2 cellular contexts compared by ENCODE assay signal in genomic region chr15:70906842-70907241, GRCh38.
TF ChIP-seq lines count a peak whose summit lies in the region.

No MANE protein-coding gene starts in this region.

TF ChIP-seq in A549, 52 proteins besides CTCF, POLR2A, EP300 and RAD21:
- no peak for TF ChIP-seq HOXB5 (CRISPR knock-in tag; IDR thresholded peaks at IDR 0.05)
- no peak for TF ChIP-seq RNF2 (IDR thresholded peaks at IDR 0.05; ENCODE audit: borderline replicate concordance, low read depth)
- no peak for TF ChIP-seq ATOH8 (CRISPR knock-in tag; IDR thresholded peaks at IDR 0.05; ENCODE audit: low read depth)
- no peak for TF ChIP-seq ESRRA (IDR thresholded peaks at IDR 0.05; ENCODE audit: borderline replicate concordance, low read length)
- TF ChIP-seq HEYL (CRISPR knock-in tag; IDR thresholded peaks at IDR 0.05) = no peak
- no peak for TF ChIP-seq ZC3H11A (IDR thresholded peaks at IDR 0.05)
- TF ChIP-seq SREBF2 (IDR thresholded peaks at IDR 0.05) = no peak
- no peak for TF ChIP-seq KDM5A (IDR thresholded peaks at IDR 0.05)
- TF ChIP-seq HOXA7 (CRISPR knock-in tag; IDR thresholded peaks at IDR 0.05) = no peak
- no peak for TF ChIP-seq E2F6 (IDR thresholded peaks at IDR 0.05; ENCODE audit: borderline replicate concordance, low read depth)
- TF ChIP-seq ZNF302 (CRISPR knock-in tag; IDR thresholded peaks at IDR 0.05) = no peak
- no peak for TF ChIP-seq FOSB (CRISPR knock-in tag; IDR thresholded peaks at IDR 0.05)
- TF ChIP-seq KDM1A (IDR thresholded peaks at IDR 0.05; ENCODE audit: low read depth) = no peak
- TF ChIP-seq JUN (IDR thresholded peaks at IDR 0.05) = no peak
- TF ChIP-seq POLR2AphosphoS2 (conservative IDR thresholded peaks at IDR 0.05; ENCODE audit: low read length) = no peak
TF ChIP-seq in A549: peak in this region for 0.

TF ChIP-seq in IMR-90, 13 proteins besides CTCF, POLR2A, EP300 and RAD21:
- TF ChIP-seq NFE2L2 (IDR thresholded peaks at IDR 0.05; ENCODE audit: low read depth, low read length) (no peak), RFX5 (IDR thresholded peaks at IDR 0.05; ENCODE audit: low read depth, low read length) (no peak), MXI1 (IDR thresholded peaks at IDR 0.05; ENCODE audit: borderline replicate concordance, low read depth, low read length) (no peak), FOS (IDR thresholded peaks at IDR 0.05; ENCODE audit: low read depth, low read length) (no peak)
TF ChIP-seq in IMR-90: peak in this region for 0.
